In genomic region chr19:14405758-14406644, GRCh38 we compare ENCODE assay signal across 1 cellular context.
TF ChIP-seq lines count a peak whose summit lies in the region.

No MANE protein-coding gene starts in this region.

TF ChIP-seq in K562, 482 proteins besides CTCF, POLR2A, EP300 and RAD21 (continues in another document):
- TF ChIP-seq ZNF780A (CRISPR knock-in tag; IDR thresholded peaks at IDR 0.05) (no peak), CBX2 (IDR thresholded peaks at IDR 0.05; ENCODE audit: insufficient read depth, low read length, poor library complexity, severe bottlenecking) (no peak), CSDE1 (IDR thresholded peaks at IDR 0.05) (no peak), ESRRA (IDR thresholded peaks at IDR 0.05; ENCODE audit: borderline replicate concordance, low read depth) (no peak; the same call in 1 of the 2 replicates), ZZZ3 (IDR thresholded peaks at IDR 0.05) (no peak), ZNF217 (CRISPR knock-in tag; IDR thresholded peaks at IDR 0.05) (no peak), THRAP3 (IDR thresholded peaks at IDR 0.05; ENCODE audit: borderline replicate concordance) (no peak), CBFB (CRISPR knock-in tag; IDR thresholded peaks at IDR 0.05) (no peak), RBBP5 (IDR thresholded peaks at IDR 0.05; ENCODE audit: borderline replicate concordance, insufficient read depth, low read length, poor library complexity, severe bottlenecking) (no peak), KLF13 (tag; IDR thresholded peaks at IDR 0.05; ENCODE audit: borderline replicate concordance, low read depth) (no peak), HDAC6 (IDR thresholded peaks at IDR 0.05; ENCODE audit: low read depth, low read length) (no peak), PCBP2 (IDR thresholded peaks at IDR 0.05; ENCODE audit: low read depth, low read length, poor library complexity, severe bottlenecking) (no peak), KAT7 (CRISPR knock-in tag; IDR thresholded peaks at IDR 0.05; ENCODE audit: borderline replicate concordance) (no peak), ZFP1 (CRISPR knock-in tag; IDR thresholded peaks at IDR 0.05) (no peak), SFPQ (IDR thresholded peaks at IDR 0.05; ENCODE audit: low read depth, low read length) (no peak), ZNF77 (CRISPR knock-in tag; IDR thresholded peaks at IDR 0.05) (no peak), ARHGAP35 (IDR thresholded peaks at IDR 0.05; ENCODE audit: partially characterized antibody) (no peak), RCOR1 (IDR thresholded peaks at IDR 0.05; ENCODE audit: borderline replicate concordance in 1 of 2, low read depth in 2 of 2, low read length in 2 of 2) (no peak), CREB5 (CRISPR knock-in tag; IDR thresholded peaks at IDR 0.05) (no peak), ZNF23 (CRISPR knock-in tag; IDR thresholded peaks at IDR 0.05) (no peak), POLR3G (IDR thresholded peaks at IDR 0.05; ENCODE audit: extremely low read depth, insufficient read length, insufficient replicate concordance) (no peak), PRDM10 (IDR thresholded peaks at IDR 0.05; ENCODE audit: partially characterized antibody) (no peak), CBFA2T3 (IDR thresholded peaks at IDR 0.05) (no peak), PHB (CRISPR knock-in tag; IDR thresholded peaks at IDR 0.05) (no peak), ZNF174 (CRISPR knock-in tag; IDR thresholded peaks at IDR 0.05) (no peak), ZSCAN29 (IDR thresholded peaks at IDR 0.05) (no peak), BHLHE40 (IDR thresholded peaks at IDR 0.05; ENCODE audit: low read length) (peak; percentile 74), PHF21A (IDR thresholded peaks at IDR 0.05; ENCODE audit: borderline replicate concordance, low read depth) (no peak), SMARCE1 (IDR thresholded peaks at IDR 0.05) (no peak), NKRF (IDR thresholded peaks at IDR 0.05; ENCODE audit: borderline replicate concordance) (no peak)
- TF ChIP-seq, protein P1, sequence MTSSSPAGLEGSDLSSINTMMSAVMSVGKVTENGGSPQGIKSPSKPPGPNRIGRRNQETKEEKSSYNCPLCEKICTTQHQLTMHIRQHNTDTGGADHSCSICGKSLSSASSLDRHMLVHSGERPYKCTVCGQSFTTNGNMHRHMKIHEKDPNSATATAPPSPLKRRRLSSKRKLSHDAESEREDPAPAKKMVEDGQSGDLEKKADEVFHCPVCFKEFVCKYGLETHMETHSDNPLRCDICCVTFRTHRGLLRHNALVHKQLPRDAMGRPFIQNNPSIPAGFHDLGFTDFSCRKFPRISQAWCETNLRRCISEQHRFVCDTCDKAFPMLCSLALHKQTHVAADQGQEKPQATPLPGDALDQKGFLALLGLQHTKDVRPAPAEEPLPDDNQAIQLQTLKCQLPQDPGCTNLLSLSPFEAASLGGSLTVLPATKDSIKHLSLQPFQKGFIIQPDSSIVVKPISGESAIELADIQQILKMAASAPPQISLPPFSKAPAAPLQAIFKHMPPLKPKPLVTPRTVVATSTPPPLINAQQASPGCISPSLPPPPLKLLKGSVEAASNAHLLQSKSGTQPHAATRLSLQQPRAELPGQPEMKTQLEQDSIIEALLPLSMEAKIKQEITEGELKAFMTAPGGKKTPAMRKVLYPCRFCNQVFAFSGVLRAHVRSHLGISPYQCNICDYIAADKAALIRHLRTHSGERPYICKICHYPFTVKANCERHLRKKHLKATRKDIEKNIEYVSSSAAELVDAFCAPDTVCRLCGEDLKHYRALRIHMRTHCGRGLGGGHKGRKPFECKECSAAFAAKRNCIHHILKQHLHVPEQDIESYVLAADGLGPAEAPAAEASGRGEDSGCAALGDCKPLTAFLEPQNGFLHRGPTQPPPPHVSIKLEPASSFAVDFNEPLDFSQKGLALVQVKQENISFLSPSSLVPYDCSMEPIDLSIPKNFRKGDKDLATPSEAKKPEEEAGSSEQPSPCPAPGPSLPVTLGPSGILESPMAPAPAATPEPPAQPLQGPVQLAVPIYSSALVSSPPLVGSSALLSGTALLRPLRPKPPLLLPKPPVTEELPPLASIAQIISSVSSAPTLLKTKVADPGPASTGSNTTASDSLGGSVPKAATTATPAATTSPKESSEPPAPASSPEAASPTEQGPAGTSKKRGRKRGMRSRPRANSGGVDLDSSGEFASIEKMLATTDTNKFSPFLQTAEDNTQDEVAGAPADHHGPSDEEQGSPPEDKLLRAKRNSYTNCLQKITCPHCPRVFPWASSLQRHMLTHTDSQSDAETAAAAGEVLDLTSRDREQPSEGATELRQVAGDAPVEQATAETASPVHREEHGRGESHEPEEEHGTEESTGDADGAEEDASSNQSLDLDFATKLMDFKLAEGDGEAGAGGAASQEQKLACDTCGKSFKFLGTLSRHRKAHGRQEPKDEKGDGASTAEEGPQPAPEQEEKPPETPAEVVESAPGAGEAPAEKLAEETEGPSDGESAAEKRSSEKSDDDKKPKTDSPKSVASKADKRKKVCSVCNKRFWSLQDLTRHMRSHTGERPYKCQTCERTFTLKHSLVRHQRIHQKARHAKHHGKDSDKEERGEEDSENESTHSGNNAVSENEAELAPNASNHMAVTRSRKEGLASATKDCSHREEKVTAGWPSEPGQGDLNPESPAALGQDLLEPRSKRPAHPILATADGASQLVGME (CRISPR knock-in tag; IDR thresholded peaks at IDR 0.05), result no peak; the same call in 1 of the 2 replicates
- TF ChIP-seq, protein P2, sequence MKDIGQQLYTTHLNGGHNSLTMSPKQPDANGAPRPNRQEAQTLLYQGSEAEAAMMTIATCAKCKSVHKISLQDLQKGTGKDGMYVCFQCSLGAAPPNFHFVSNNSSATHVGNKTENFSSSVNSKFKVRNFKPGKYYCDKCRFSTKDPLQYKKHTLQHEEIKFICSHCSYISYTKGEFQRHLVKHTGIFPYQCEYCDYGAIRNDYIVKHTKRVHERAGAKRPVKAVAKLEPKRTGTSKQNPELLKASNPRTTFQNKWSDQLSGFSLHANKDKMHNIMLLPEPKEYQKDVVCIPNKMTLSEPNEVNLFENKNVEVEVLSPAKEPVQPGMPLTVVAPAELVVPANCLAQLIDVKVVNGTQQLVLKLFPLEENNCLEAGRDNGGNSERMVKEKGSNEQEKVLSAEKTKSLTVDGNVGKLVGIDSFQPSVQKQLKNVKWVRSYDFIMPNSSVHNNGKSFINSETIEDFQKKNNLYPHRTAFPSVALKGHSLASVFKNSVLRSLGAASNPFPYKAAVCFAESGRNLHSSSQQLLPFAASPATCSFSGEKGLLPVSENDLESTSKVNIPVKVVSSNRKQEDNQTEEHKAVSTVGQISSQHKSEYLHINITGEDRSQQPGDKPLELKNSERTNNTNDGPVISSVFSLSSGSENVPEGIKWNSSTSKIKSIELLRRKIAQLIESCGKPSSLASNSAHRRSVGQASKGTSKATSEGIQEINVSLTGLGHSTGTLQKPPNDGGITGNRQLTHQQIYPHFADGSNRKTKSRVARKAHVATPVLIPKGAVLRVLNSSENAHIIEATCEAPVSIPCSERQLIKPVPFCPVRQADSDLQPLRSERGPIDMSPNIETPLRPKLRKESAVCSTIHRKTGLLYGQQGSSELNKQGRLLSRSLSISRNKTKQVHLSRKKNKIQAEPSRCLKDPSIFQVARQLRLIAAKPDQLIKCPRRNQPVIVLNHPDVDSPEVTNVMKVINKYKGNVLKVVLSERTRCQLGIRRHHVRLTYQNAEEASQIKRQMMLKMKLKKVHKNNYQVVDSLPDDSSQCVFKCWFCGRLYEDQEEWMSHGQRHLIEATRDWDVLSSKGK (CRISPR knock-in tag; IDR thresholded peaks at IDR 0.05), result no peak
- TF ChIP-seq, protein P3, sequence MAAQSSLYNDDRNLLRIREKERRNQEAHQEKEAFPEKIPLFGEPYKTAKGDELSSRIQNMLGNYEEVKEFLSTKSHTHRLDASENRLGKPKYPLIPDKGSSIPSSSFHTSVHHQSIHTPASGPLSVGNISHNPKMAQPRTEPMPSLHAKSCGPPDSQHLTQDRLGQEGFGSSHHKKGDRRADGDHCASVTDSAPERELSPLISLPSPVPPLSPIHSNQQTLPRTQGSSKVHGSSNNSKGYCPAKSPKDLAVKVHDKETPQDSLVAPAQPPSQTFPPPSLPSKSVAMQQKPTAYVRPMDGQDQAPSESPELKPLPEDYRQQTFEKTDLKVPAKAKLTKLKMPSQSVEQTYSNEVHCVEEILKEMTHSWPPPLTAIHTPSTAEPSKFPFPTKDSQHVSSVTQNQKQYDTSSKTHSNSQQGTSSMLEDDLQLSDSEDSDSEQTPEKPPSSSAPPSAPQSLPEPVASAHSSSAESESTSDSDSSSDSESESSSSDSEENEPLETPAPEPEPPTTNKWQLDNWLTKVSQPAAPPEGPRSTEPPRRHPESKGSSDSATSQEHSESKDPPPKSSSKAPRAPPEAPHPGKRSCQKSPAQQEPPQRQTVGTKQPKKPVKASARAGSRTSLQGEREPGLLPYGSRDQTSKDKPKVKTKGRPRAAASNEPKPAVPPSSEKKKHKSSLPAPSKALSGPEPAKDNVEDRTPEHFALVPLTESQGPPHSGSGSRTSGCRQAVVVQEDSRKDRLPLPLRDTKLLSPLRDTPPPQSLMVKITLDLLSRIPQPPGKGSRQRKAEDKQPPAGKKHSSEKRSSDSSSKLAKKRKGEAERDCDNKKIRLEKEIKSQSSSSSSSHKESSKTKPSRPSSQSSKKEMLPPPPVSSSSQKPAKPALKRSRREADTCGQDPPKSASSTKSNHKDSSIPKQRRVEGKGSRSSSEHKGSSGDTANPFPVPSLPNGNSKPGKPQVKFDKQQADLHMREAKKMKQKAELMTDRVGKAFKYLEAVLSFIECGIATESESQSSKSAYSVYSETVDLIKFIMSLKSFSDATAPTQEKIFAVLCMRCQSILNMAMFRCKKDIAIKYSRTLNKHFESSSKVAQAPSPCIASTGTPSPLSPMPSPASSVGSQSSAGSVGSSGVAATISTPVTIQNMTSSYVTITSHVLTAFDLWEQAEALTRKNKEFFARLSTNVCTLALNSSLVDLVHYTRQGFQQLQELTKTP (IDR thresholded peaks at IDR 0.05; ENCODE audit: low read depth in 1 of 2, partially characterized antibody in 2 of 2), result no peak
